Comparison of ENCODE assay signal across 1 cellular context in the genomic region with DNA sequence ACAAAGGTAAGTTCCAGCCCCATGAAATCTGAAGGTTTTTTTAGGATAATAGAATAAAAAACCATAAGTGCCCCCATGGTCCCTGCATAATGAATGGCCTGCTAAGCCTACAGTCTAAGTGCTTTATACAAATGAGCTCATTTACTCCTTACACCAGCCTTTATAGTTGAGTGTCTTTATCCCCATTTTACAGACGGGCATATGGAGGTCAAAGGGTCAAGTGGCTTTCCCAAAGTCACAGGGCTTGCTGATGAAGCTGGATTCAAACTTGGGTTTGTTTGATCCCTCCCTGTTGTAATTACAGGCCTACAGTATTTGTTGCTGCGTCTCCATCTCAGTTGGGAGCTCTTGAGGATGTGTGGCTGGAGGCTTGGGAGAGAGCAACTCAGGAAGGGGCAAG.
TF ChIP-seq lines count a peak whose summit lies in the region.

No MANE protein-coding gene starts in this region.

TF ChIP-seq in HepG2, 621 proteins besides CTCF, POLR2A, EP300 and RAD21:
- TF ChIP-seq GABPA (IDR thresholded peaks at IDR 0.05; ENCODE audit: low read depth, low read length): no peak
- TF ChIP-seq GABPA (CRISPR knock-in tag; IDR thresholded peaks at IDR 0.05; ENCODE audit: low read depth): no peak
- TF ChIP-seq ZNF883 (CRISPR knock-in tag; IDR thresholded peaks at IDR 0.05; ENCODE audit: not compliant biosample characterization): no peak
- no peak for TF ChIP-seq PHF21A (CRISPR knock-in tag; IDR thresholded peaks at IDR 0.05)
- peak; percentile 67 for TF ChIP-seq ZNF629 (CRISPR knock-in tag; conservative IDR thresholded peaks at IDR 0.05)
- TF ChIP-seq, protein P1, sequence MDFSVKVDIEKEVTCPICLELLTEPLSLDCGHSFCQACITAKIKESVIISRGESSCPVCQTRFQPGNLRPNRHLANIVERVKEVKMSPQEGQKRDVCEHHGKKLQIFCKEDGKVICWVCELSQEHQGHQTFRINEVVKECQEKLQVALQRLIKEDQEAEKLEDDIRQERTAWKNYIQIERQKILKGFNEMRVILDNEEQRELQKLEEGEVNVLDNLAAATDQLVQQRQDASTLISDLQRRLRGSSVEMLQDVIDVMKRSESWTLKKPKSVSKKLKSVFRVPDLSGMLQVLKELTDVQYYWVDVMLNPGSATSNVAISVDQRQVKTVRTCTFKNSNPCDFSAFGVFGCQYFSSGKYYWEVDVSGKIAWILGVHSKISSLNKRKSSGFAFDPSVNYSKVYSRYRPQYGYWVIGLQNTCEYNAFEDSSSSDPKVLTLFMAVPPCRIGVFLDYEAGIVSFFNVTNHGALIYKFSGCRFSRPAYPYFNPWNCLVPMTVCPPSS (IDR thresholded peaks at IDR 0.05): no peak
- no peak for TF ChIP-seq ZNF781 (CRISPR knock-in tag; IDR thresholded peaks at IDR 0.05; ENCODE audit: borderline replicate concordance, not compliant biosample characterization)
- TF ChIP-seq, protein P2, sequence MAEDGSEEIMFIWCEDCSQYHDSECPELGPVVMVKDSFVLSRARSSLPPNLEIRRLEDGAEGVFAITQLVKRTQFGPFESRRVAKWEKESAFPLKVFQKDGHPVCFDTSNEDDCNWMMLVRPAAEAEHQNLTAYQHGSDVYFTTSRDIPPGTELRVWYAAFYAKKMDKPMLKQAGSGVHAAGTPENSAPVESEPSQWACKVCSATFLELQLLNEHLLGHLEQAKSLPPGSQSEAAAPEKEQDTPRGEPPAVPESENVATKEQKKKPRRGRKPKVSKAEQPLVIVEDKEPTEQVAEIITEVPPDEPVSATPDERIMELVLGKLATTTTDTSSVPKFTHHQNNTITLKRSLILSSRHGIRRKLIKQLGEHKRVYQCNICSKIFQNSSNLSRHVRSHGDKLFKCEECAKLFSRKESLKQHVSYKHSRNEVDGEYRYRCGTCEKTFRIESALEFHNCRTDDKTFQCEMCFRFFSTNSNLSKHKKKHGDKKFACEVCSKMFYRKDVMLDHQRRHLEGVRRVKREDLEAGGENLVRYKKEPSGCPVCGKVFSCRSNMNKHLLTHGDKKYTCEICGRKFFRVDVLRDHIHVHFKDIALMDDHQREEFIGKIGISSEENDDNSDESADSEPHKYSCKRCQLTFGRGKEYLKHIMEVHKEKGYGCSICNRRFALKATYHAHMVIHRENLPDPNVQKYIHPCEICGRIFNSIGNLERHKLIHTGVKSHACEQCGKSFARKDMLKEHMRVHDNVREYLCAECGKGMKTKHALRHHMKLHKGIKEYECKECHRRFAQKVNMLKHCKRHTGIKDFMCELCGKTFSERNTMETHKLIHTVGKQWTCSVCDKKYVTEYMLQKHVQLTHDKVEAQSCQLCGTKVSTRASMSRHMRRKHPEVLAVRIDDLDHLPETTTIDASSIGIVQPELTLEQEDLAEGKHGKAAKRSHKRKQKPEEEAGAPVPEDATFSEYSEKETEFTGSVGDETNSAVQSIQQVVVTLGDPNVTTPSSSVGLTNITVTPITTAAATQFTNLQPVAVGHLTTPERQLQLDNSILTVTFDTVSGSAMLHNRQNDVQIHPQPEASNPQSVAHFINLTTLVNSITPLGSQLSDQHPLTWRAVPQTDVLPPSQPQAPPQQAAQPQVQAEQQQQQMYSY (CRISPR knock-in tag; IDR thresholded peaks at IDR 0.05): no peak
